ENCODE assay signal across 8 cellular contexts in the genomic region with DNA sequence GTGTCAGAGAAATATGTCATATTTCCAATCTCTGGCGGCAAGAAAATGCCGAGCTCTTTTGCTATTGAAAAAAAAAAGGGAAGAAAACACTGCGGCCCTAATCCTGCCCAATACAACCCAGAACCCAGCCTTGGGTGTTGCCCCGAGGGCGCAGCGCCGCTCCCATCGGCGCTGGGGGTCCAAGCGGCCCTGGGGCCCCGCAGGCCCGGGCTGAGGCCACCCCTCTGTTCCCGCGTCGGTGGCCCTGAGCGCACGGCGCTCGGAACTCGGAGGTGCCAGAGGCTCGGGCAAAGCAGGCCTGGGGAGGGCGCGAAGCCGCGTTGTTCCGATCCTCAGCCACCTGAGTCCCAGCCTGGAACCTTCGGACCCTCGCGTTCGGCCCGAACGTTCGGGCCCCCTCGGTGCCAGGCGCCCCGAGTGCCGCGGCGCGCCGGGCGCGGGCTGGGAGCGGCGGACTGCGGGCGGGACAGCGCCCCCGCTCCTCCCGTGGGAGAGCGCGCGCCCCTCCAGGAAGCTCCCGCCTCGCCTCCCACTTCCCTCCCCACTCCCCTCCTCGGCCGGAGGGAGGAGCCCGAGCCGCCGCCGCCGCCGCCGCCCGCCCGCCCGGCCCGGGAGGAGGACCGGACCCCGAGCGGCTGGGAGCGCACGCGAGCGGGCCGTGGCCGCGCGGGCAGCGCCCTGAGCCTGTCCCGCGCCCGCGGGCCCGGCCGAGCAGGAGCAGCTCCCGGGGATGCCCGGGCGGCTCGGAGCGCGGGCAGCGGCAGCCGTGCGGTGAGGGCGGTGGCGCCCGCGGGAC. TPM values are rescaled to one million over a fixed set of nuclear protein-coding genes. Genes with fewer than 3 reads are reported as not detected.
DNase-seq lines count a peak whose midpoint lies in the region; ATAC-seq and TF ChIP-seq lines count a peak whose summit lies in the region.

A gene (plus strand): TSS at position 594 of the 796 bp plus-strand sequence. CDS start 18,160 bp downstream, outside the sequence.

- H3K4me3 Mint-ChIP-seq in GM23338 = peak within 1 kb of the TSS; percentile 81
- peak within 1 kb of the TSS; percentile 86 to 88 (median 86) for H3K4me3 Mint-ChIP-seq in nephron

- ATAC-seq in GM23338 = peak; percentile 54

- H3K9me2 ChIP-seq in DOHH2 (replicated peaks; ENCODE audit: control insufficient read depth, low read length) (no peaks in the 10 kb centered on the region), GM23338 (ENCODE audit: insufficient read depth) (no peaks in the 10 kb centered on the region)

- no peaks in the 10 kb centered on the region for H3F3A ChIP-seq in DOHH2 (ENCODE audit: control insufficient read depth, insufficient read depth)
- peaks cover 4% of the 10 kb centered on the region; the same call in 1 of the 2 replicates for H3F3A ChIP-seq in GM23338 (replicated peaks; ENCODE audit: low read depth)

- H3K27ac ChIP-seq in DOHH2 (ENCODE audit: low read depth, low read length) = no peak within 1 kb of the TSS
- H3K27ac ChIP-seq in GM23338 (ENCODE audit: low read depth) = no peak within 1 kb of the TSS

- no peaks in the 10 kb centered on the region for H3K9me3 ChIP-seq in DOHH2 (ENCODE audit: control insufficient read depth, insufficient read depth, low read length)

- no peaks in the 10 kb centered on the region for H3K79me2 ChIP-seq in DOHH2 (ENCODE audit: control insufficient read depth, low read length)
- no peaks in the 10 kb centered on the region for H3K79me2 ChIP-seq in GM23338 (replicated peaks; ENCODE audit: insufficient read depth)

- H3K27me3 Mint-ChIP-seq in GM23338 (ENCODE audit: insufficient read depth, low read depth, poor library complexity) (peaks cover 16% of the 10 kb centered on the region), nephron (ENCODE audit: low read depth) (peaks cover 42% of the 10 kb centered on the region)

- H3K36me3 Mint-ChIP-seq in GM23338 (ENCODE audit: low read depth) (no peaks in the 10 kb centered on the region), nephron (ENCODE audit: low read depth) (no peaks in the 10 kb centered on the region)

- H3K27ac Mint-ChIP-seq in GM23338 (no peak within 1 kb of the TSS), nephron (peak within 1 kb of the TSS; percentile 9 to 31 (median 22))

- H3K4me3 ChIP-seq in DOHH2 (ENCODE audit: low read length) = peak within 1 kb of the TSS; percentile 74
- H3K4me3 ChIP-seq in GM23338 = peak within 1 kb of the TSS; percentile 88

- TF ChIP-seq CTCF in DOHH2 (IDR thresholded peaks at IDR 0.05; ENCODE audit: low read depth, low read length, poor library complexity, severe bottlenecking) (no peak), GM23338 (conservative IDR thresholded peaks at IDR 0.05; ENCODE audit: low read depth in 2 of 2) (0 out of 4 replicates have a peak, but pooled peaks of 1 of the 2 experiments have one; percentile 8), nephron (IDR thresholded peaks at IDR 0.05; ENCODE audit: unreplicated experiment in 3 of 3) (no peak)

- H3K27me3 ChIP-seq in DOHH2 (ENCODE audit: control insufficient read depth, low read length) (no peaks in the 10 kb centered on the region), GM23338 (ENCODE audit: insufficient read depth) (peaks cover 36% of the 10 kb centered on the region)

- H3K4me1 ChIP-seq in DOHH2 (ENCODE audit: control insufficient read depth, low read length) (peaks cover 28% of the 10 kb centered on the region), GM23338 (ENCODE audit: insufficient read depth) (peaks cover 14% of the 10 kb centered on the region)

- H4K20me1 ChIP-seq in DOHH2 (ENCODE audit: control insufficient read depth, insufficient read depth, low read depth, low read length) = no peaks in the 10 kb centered on the region
- H4K20me1 ChIP-seq in GM23338 (replicated peaks; ENCODE audit: insufficient read depth) = no peaks in the 10 kb centered on the region; the same call in 1 of the 2 replicates

- H3K36me3 ChIP-seq in DOHH2 (ENCODE audit: control insufficient read depth, low read length) (no peaks in the 10 kb centered on the region), GM23338 (ENCODE audit: insufficient read depth) (no peaks in the 10 kb centered on the region)

- H2AFZ ChIP-seq in GM23338 = peak within 1 kb of the TSS; percentile 99

- H3K9me3 Mint-ChIP-seq in GM23338 = no peaks in the 10 kb centered on the region
- H3K9me3 Mint-ChIP-seq in nephron = no peaks in the 10 kb centered on the region

- peaks cover 11% of the 10 kb centered on the region for H3K4me1 Mint-ChIP-seq in GM23338
- H3K4me1 Mint-ChIP-seq in nephron = peaks cover 8% of the 10 kb centered on the region

- peak within 1 kb of the TSS; percentile 87 for H3K4me2 ChIP-seq in DOHH2 (ENCODE audit: low read length)
- peak within 1 kb of the TSS; percentile 99 for H3K4me2 ChIP-seq in GM23338

- peak; percentile 55 for DNase-seq in GM23338 (ENCODE audit: low spot score)
- DNase-seq in NCI-H2227 treated with DMSO at 0.1 percent for 48 hours (lab: John Stamatoyannopoulos, UW) = peak; percentile 9
- DNase-seq in activated naive CD4-positive, alpha-beta T cell treated with anti-CD3 and anti-CD28 coated beads, Interleukin-2, amount 50 U/mL, for 16 hours = peak; percentile 29
- DNase-seq in globus pallidus (ENCODE audit: low spot score) = peak; percentile 86
- peak; percentile 56 for DNase-seq in ureter (ENCODE audit: low spot score)
- DNase-seq in NCI-H128 (lab: John Stamatoyannopoulos, UW; ENCODE audit: unreplicated experiment) = no peak

TF ChIP-seq in GM23338, 12 proteins besides CTCF, POLR2A, EP300 and RAD21:
- TF ChIP-seq, protein P1, sequence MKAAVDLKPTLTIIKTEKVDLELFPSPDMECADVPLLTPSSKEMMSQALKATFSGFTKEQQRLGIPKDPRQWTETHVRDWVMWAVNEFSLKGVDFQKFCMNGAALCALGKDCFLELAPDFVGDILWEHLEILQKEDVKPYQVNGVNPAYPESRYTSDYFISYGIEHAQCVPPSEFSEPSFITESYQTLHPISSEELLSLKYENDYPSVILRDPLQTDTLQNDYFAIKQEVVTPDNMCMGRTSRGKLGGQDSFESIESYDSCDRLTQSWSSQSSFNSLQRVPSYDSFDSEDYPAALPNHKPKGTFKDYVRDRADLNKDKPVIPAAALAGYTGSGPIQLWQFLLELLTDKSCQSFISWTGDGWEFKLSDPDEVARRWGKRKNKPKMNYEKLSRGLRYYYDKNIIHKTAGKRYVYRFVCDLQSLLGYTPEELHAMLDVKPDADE (IDR thresholded peaks at IDR 0.05) = no peak
- TF ChIP-seq STAT1 (IDR thresholded peaks at IDR 0.05; ENCODE audit: unreplicated experiment) = no peak
- TF ChIP-seq JUNB (IDR thresholded peaks at IDR 0.05; ENCODE audit: unreplicated experiment) = no peak
- TF ChIP-seq POLR2AphosphoS5 (IDR thresholded peaks at IDR 0.05; ENCODE audit: low read depth) = no peak
- TF ChIP-seq ZNF331 (CRISPR knock-in tag; IDR thresholded peaks at IDR 0.05; ENCODE audit: low read depth) = no peak
- TF ChIP-seq, protein P2, sequence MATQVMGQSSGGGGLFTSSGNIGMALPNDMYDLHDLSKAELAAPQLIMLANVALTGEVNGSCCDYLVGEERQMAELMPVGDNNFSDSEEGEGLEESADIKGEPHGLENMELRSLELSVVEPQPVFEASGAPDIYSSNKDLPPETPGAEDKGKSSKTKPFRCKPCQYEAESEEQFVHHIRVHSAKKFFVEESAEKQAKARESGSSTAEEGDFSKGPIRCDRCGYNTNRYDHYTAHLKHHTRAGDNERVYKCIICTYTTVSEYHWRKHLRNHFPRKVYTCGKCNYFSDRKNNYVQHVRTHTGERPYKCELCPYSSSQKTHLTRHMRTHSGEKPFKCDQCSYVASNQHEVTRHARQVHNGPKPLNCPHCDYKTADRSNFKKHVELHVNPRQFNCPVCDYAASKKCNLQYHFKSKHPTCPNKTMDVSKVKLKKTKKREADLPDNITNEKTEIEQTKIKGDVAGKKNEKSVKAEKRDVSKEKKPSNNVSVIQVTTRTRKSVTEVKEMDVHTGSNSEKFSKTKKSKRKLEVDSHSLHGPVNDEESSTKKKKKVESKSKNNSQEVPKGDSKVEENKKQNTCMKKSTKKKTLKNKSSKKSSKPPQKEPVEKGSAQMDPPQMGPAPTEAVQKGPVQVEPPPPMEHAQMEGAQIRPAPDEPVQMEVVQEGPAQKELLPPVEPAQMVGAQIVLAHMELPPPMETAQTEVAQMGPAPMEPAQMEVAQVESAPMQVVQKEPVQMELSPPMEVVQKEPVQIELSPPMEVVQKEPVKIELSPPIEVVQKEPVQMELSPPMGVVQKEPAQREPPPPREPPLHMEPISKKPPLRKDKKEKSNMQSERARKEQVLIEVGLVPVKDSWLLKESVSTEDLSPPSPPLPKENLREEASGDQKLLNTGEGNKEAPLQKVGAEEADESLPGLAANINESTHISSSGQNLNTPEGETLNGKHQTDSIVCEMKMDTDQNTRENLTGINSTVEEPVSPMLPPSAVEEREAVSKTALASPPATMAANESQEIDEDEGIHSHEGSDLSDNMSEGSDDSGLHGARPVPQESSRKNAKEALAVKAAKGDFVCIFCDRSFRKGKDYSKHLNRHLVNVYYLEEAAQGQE (IDR thresholded peaks at IDR 0.05; ENCODE audit: unreplicated experiment) = no peak
- peak; percentile 62 for TF ChIP-seq EZH2 (IDR thresholded peaks at IDR 0.05; ENCODE audit: low read depth, unreplicated experiment)

RNA-seq across cellular contexts. Expression of the gene that starts here (rescaled TPM):
- 11.3 and 14.2 TPM in 2 replicates for total RNA-seq in GM23338 (2014; rRNA removed; shearing (Covaris generic))
- 7.1 and 9.5 TPM in 2 replicates for polyA plus RNA-seq in GM23338 (2016; fragmentation: Nextera tagmentation; extraction: Ambion mirVana)
- 19.8 TPM for total RNA-seq in ureter
